Comparison of ENCODE assay signal across 8 cellular contexts in the genomic region with DNA sequence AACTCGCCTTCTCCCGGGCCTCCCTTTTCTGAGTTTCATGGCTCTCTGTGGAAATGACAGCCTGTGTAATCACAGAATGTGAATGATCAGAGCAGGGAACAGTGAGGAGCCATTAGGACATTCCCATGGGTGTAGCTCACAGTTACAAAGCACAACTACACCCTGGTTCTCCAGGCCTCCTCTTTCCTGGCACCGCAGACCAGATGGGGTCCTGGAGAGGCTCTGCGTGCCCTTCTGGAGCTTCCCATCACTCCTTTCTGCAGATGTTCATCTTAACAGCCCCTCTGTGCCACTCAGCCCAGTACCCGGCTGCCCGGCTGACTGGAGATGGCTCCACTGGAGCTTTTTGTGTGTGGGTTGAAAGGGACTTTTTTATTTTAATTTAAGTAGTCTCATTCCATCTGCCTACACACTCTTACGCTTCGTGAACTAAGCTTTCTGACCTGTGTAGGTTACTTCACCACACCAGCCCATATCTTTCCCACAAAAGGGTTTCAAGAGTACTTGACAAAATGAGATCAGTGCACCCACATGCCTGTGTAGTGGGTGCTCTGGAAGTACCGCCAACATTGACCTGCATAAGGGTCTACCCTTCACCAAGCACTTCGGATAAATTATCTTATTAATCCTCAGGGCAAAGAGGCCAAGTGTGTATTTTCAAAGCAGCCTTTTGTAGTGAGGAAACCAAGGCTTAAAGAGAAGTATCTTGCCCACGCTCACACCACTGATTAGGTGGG. TPM values are rescaled to one million over a fixed set of nuclear protein-coding genes. Genes with fewer than 3 reads are reported as not detected.
A peak's percentile ranks its signal among the peaks of the same experiment; 100 is the strongest.
DNase-seq lines count a peak whose midpoint lies in the region; ATAC-seq, FAIRE-seq and TF ChIP-seq lines count a peak whose summit lies in the region.

No MANE protein-coding gene starts in this region.

- no peaks in the 10 kb centered on the region for H3K9me3 Mint-ChIP-seq in activated CD4-positive, alpha-beta T cell treated with anti-CD3 and anti-CD28 coated beads, Interleukin-2, amount 10 ng/mL, durations not matched to agents 7 days and 5 days

- H3K36me3 Mint-ChIP-seq in activated CD4-positive, alpha-beta T cell treated with anti-CD3 and anti-CD28 coated beads, Interleukin-2, amount 10 ng/mL, durations not matched to agents 7 days and 5 days (ENCODE audit: low read depth): peaks cover 12% of the 10 kb centered on the region

- POLR2A ChIA-PET in activated CD4-positive, alpha-beta T cell treated with anti-CD3 and anti-CD28 coated beads, Interleukin-2, amount 10 ng/mL, durations not matched to agents 7 days and 5 days (lab: Charles Lee): interaction anchor here (0.7 kb wide), 1 partner anchor 23 kb away, joined by 3 read pairs; no protein-coding TSS in a partner anchor

- H3K4me3 Mint-ChIP-seq in activated CD4-positive, alpha-beta T cell treated with anti-CD3 and anti-CD28 coated beads, Interleukin-2, amount 10 ng/mL, durations not matched to agents 7 days and 5 days: no peak overlapping the region

- TF ChIP-seq CTCF in D721Med (IDR thresholded peaks at IDR 0.05; ENCODE audit: insufficient read depth, missing control alignments): no peak

- FAIRE-seq in D721Med (lab: Jason Lieb, UNC): no peak

- ATAC-seq in GM19035 (IDR thresholded peaks at IDR 0.05; ENCODE audit: unreplicated experiment) (peak; percentile 59), HG02981 (IDR thresholded peaks at IDR 0.05; ENCODE audit: unreplicated experiment) (peak; percentile 49)

- peak; percentile 11 for DNase-seq in activated CD4-positive, alpha-beta T cell treated with anti-CD3 and anti-CD28 coated beads, Interleukin-2, amount 10 ng/mL, durations not matched to agents 7 days and 5 days
- DNase-seq in germinal center (ENCODE audit: low spot score): peak; percentile 39
- DNase-seq in stimulated activated CD4-positive, alpha-beta T cell treated with anti-CD3 and anti-CD28 coated beads, Interleukin-2, amount 100 ng/mL, for 4 hours (ENCODE audit: low read depth): peak; percentile 22
- no peak for DNase-seq in epidermal melanocyte (ENCODE audit: insufficient read length, low spot score)
- no peak for DNase-seq in D721Med (ENCODE audit: insufficient read length, low spot score)
- DNase-seq in AG20443 (ENCODE audit: low spot score): no peak

- H3K27ac Mint-ChIP-seq in activated CD4-positive, alpha-beta T cell treated with anti-CD3 and anti-CD28 coated beads, Interleukin-2, amount 10 ng/mL, durations not matched to agents 7 days and 5 days: peak overlapping the region; percentile 69

- peaks cover 63% of the 10 kb centered on the region for H3K4me1 Mint-ChIP-seq in activated CD4-positive, alpha-beta T cell treated with anti-CD3 and anti-CD28 coated beads, Interleukin-2, amount 10 ng/mL, durations not matched to agents 7 days and 5 days

- no peaks in the 10 kb centered on the region for H3K27me3 Mint-ChIP-seq in activated CD4-positive, alpha-beta T cell treated with anti-CD3 and anti-CD28 coated beads, Interleukin-2, amount 10 ng/mL, durations not matched to agents 7 days and 5 days

- CTCF ChIA-PET in activated CD4-positive, alpha-beta T cell treated with anti-CD3 and anti-CD28 coated beads, Interleukin-2, amount 10 ng/mL, durations not matched to agents 7 days and 5 days (lab: Charles Lee): interaction anchor here (0.6 to 2.3 kb wide), 16 partner anchors 8 to 165 kb away, joined by 3 to 7 read pairs (median 4); a partner anchor contains a TSS

RNA-seq across cellular contexts. Expression of a gene that starts 29.8 kb away (rescaled TPM):
- total RNA-seq in activated CD4-positive, alpha-beta T cell treated with anti-CD3 and anti-CD28 coated beads, Interleukin-2, amount 10 ng/mL, durations not matched to agents 7 days and 5 days: 10 to 100 TPM; 92.4 to 95.7 TPM

RNA-seq across cellular contexts. Expression of a gene that starts 52.2 kb away (rescaled TPM):
- not detected for total RNA-seq in activated CD4-positive, alpha-beta T cell treated with anti-CD3 and anti-CD28 coated beads, Interleukin-2, amount 10 ng/mL, durations not matched to agents 7 days and 5 days

Comparison
In these comparisons a context has a peak if more than half of its experiments do, and no peak if none do; other contexts are left out.
1. DNase-seq: peak in activated CD4-positive, alpha-beta T cell treated with anti-CD3 and anti-CD28 coated beads, Interleukin-2, amount 10 ng/mL, durations not matched to agents 7 days and 5 days (single experiment), germinal center (single experiment) and stimulated activated CD4-positive, alpha-beta T cell treated with anti-CD3 and anti-CD28 coated beads, Interleukin-2, amount 100 ng/mL, for 4 hours (single experiment); none in epidermal melanocyte (single experiment), D721Med (single experiment) and AG20443 (single experiment).